In the genomic region with DNA sequence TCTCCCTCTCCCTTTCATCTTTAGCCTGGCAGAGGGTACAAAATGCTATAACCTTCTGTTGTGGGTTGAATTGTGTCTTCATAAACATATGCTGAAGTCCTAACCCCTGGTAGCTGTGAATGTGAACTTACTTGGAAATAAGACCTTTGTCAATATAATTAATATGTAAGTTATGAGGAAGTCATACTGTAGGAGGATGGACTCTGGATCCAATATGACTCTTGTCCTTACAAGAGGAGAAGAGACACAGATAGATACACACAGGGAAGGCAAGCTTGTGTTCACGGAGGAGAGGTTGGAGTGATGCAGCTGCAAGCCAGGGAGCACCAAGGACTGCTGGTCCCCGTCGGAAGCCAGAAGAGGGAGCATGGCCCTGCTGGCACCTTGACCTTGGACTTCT, we compare ENCODE assay signal across 23 cellular contexts.
DNase-seq lines count a peak whose midpoint lies in the region; ATAC-seq and FAIRE-seq lines count a peak whose summit lies in the region.
"Had no signal": no experiment of that assay in that cellular context is flagged by ENCODE, and none has a peak within 500 bp of the region (broad histone marks: within the 10 kb centered on the region; RNA-seq: fewer than 3 reads in every experiment).

No MANE protein-coding gene starts in this region.

- ATAC-seq in left colon, result peak; percentile 52
- ATAC-seq: A549; CD8-positive, alpha-beta T cell; GM12878 had no signal

- no peaks in the 10 kb centered on the region for H3K36me3 ChIP-seq in small intestine (ENCODE audit: control insufficient read depth in 2 of 2, insufficient read depth in 2 of 2, low read length in 2 of 2)

- no peaks in the 10 kb centered on the region for H3K9me3 ChIP-seq in small intestine (ENCODE audit: control insufficient read depth, low read depth)
- H3K9me3 ChIP-seq: A549; BLaER1 treated with 17β-estradiol and CSF1 and Interleukin-3, amounts not matched to agents 10 nM and 100 nM; Caco-2 had no signal

- H3K27me3 ChIP-seq in small intestine (ENCODE audit: control insufficient read depth in 2 of 2, insufficient read depth in 2 of 2, low read length in 2 of 2), result no peaks in the 10 kb centered on the region
- H3K27me3 ChIP-seq: BLaER1 treated with 17β-estradiol and CSF1 and Interleukin-3, amounts not matched to agents 10 nM and 100 nM had no signal

- H3K4me3 ChIP-seq in small intestine (ENCODE audit: low read depth in 1 of 2, low read length in 2 of 2), result no peak overlapping the region
- H3K4me3 ChIP-seq: A549; BLaER1 treated with 17β-estradiol and CSF1 and Interleukin-3, amounts not matched to agents 10 nM and 100 nM; GM12878 had no signal

- FAIRE-seq in small intestine (lab: Jason Lieb, UNC), result no peak
- FAIRE-seq: A549, D721Med, GM12878, GM12892, GM18507 had no signal

- peaks cover 0 to 4% of the 10 kb centered on the region in 2 donors for H3K4me1 ChIP-seq in small intestine (ENCODE audit: control insufficient read depth in 2 of 2, insufficient read depth in 1 of 2, low read depth in 1 of 2, low read length in 1 of 2)
- H3K4me1 ChIP-seq: A549, Caco-2 had no signal

- DNase-seq in NCI-H146 (lab: John Stamatoyannopoulos, UW), result peak; percentile 28
- DNase-seq in NCI-H146 treated with DMSO at 0.1 percent for 48 hours (lab: John Stamatoyannopoulos, UW; ENCODE audit: unreplicated experiment), result no peak
- DNase-seq in left colon, result no peak
- DNase-seq in small intestine, result peak; percentile 70
- no peak for DNase-seq in DMS153 treated with DMSO at 0.1 percent for 48 hours (lab: John Stamatoyannopoulos, UW; ENCODE audit: unreplicated experiment)
- DNase-seq: AML-193; Caco-2; Calu3; CD4-positive, alpha-beta T cell; CD8-positive, alpha-beta T cell; DMS53; DMS79; DND-41; EL; GDM1 had no signal

- WGBS in small intestine, 3 donors, result 48 to 70% (median 68%) methylated on average over 3 of the region's 3 CpGs

- H3K27ac ChIP-seq in small intestine (ENCODE audit: low read depth in 1 of 2, low read length in 1 of 2), result no peak overlapping the region
- H3K27ac ChIP-seq: 22Rv1; A549; BLaER1 treated with 17β-estradiol and CSF1 and Interleukin-3, amounts not matched to agents 10 nM and 100 nM; C4-2B had no signal

- intact Hi-C loops in left colon (cut with DNase I, micrococcal nuclease), result no loop called here

Comparison
In these comparisons a context has a peak if more than half of its experiments do, and no peak if none do; other contexts are left out.
1. DNase-seq: peak in NCI-H146 (single experiment) and small intestine (single experiment); none in NCI-H146 treated with DMSO at 0.1 percent for 48 hours (single experiment), left colon (0 of 2) and DMS153 treated with DMSO at 0.1 percent for 48 hours (single experiment).